10 cellular contexts compared by ENCODE assay signal in genomic region chr15:74821091-74821789, GRCh38. TPM values are rescaled to one million over a fixed set of nuclear protein-coding genes. Genes with fewer than 3 reads are reported as not detected.
A peak's percentile ranks its signal among the peaks of the same experiment; 100 is the strongest.
DNase-seq lines count a peak whose midpoint lies in the region; ATAC-seq and TF ChIP-seq lines count a peak whose summit lies in the region.
"Had no signal": no experiment of that assay in that cellular context is flagged by ENCODE, and none has a peak within 500 bp of the region (broad histone marks: within the 10 kb centered on the region; RNA-seq: fewer than 3 reads in every experiment).

No MANE protein-coding gene starts in this region.

- peaks cover 25% of the 10 kb centered on the region for H3K27me3 Mint-ChIP-seq in endodermal cell (ENCODE audit: insufficient read depth)

- H3K4me3 Mint-ChIP-seq in endodermal cell = no peak overlapping the region

- H3K27ac ChIP-seq in Karpas-422 (ENCODE audit: low read length) (peak overlapping the region; percentile 99), endodermal cell (ENCODE audit: low read depth, low read length) (peak overlapping the region; percentile 80)
- H3K27ac ChIP-seq: Peyer's patch had no signal

- no peaks in the 10 kb centered on the region for H3K9me3 Mint-ChIP-seq in endodermal cell

- ATAC-seq in GM18498 (IDR thresholded peaks at IDR 0.05; ENCODE audit: unreplicated experiment) (peak; percentile 82), GM21381 (IDR thresholded peaks at IDR 0.05; ENCODE audit: unreplicated experiment) (peak; percentile 57)
- ATAC-seq: HCT116 had no signal

- H3K4me1 ChIP-seq in Karpas-422 (ENCODE audit: low read length) (peaks cover 76% of the 10 kb centered on the region), endodermal cell (ENCODE audit: control insufficient read depth, insufficient read depth, low read length) (peaks cover 9% of the 10 kb centered on the region)

- H3K79me2 ChIP-seq in Karpas-422 (ENCODE audit: low read length) = peaks cover 14% of the 10 kb centered on the region

- WGBS in endodermal cell (ENCODE audit: insufficient coverage in 1 of 2, insufficient read length in 1 of 2), 2 experiments = 48 to 49% methylated on average over 6 to 11 of the region's 11 CpGs

- H3K27ac Mint-ChIP-seq in endodermal cell = no peak overlapping the region

- H3K36me3 ChIP-seq in Karpas-422 (ENCODE audit: insufficient read depth, low read length) (no peaks in the 10 kb centered on the region), endodermal cell (ENCODE audit: control insufficient read depth, insufficient read depth, low read length) (no peaks in the 10 kb centered on the region)
- H3K36me3 ChIP-seq: Peyer's patch had no signal

- H3K4me3 ChIP-seq in Karpas-422 (ENCODE audit: low read length) = peak overlapping the region; percentile 77
- no peak overlapping the region for H3K4me3 ChIP-seq in endodermal cell (ENCODE audit: low read length)

- H3K9me3 ChIP-seq in Karpas-422 (ENCODE audit: low read length) (no peaks in the 10 kb centered on the region), endodermal cell (ENCODE audit: control insufficient read depth, low read length) (no peaks in the 10 kb centered on the region)
- H3K9me3 ChIP-seq: Peyer's patch had no signal

- no peaks in the 10 kb centered on the region for H3K36me3 Mint-ChIP-seq in endodermal cell (ENCODE audit: low read depth)

- no peak overlapping the region for H2AFZ ChIP-seq in Karpas-422 (ENCODE audit: low read length)

- DNase-seq in Karpas-422 (peak; percentile 98), endodermal cell (peak; percentile 65), mesenteric fat pad (ENCODE audit: low spot score) (no peak), HT-29 (ENCODE audit: low spot score) (no peak), islet precursor cell (no peak)
- no peak for DNase-seq in stimulated activated CD4-positive, alpha-beta T cell treated with anti-CD3 and anti-CD28 coated beads, Interleukin-4, amount 100 ng/mL, for 4 hours

- H3K9ac ChIP-seq in Karpas-422 (ENCODE audit: low read length) (peak overlapping the region; percentile 97), endodermal cell (ENCODE audit: extremely low read depth, low read length, poor library complexity, severe bottlenecking) (no peak overlapping the region)

- H3K27me3 ChIP-seq in Karpas-422 (ENCODE audit: low read length) (no peaks in the 10 kb centered on the region), endodermal cell (ENCODE audit: control insufficient read depth, insufficient read depth, low read length, poor library complexity, severe bottlenecking) (peaks cover 31% of the 10 kb centered on the region)
- H3K27me3 ChIP-seq: Peyer's patch had no signal

- no peaks in the 10 kb centered on the region; the same call in 1 of the 2 replicates for H4K20me1 ChIP-seq in Karpas-422 (ENCODE audit: insufficient read depth, low read depth, low read length)

- no peaks in the 10 kb centered on the region for H3K9me2 ChIP-seq in Karpas-422 (replicated peaks; ENCODE audit: insufficient read depth, low read length)

- TF ChIP-seq CTCF in endodermal cell (conservative IDR thresholded peaks at IDR 0.05) = no peak

- peak overlapping the region; percentile 96 for H3K4me2 ChIP-seq in Karpas-422 (ENCODE audit: low read depth, low read length, poor library complexity, severe bottlenecking)

- peaks cover 7% of the 10 kb centered on the region for H3K4me1 Mint-ChIP-seq in endodermal cell

RNA-seq across cellular contexts. Expression of gene CPLX3, which starts 5.2 kb away (rescaled TPM):
- 5.2 and 7.3 TPM in 2 replicates for total RNA-seq in Karpas-422 (2014; rRNA removed; shearing (Covaris generic); ENCODE audit: low replicate concordance)
- total RNA-seq in endodermal cell = not detected
- 0.25 TPM for polyA plus RNA-seq in endodermal cell (2013, experiment 1 of 2)
- 0.17 TPM for polyA plus RNA-seq in endodermal cell (2013, experiment 2 of 2)
- total RNA-seq in mesenteric fat pad = not detected
- 0.13 and 0.25 TPM in 2 replicates for total RNA-seq in HT-29 (2014; rRNA removed; shearing (Covaris generic))
- total RNA-seq: Peyer's patch had no signal

RNA-seq across cellular contexts. Expression of gene LMAN1L, which starts 8.6 kb away (rescaled TPM):
- 3.3 and 4.3 TPM in 2 replicates for total RNA-seq in Karpas-422 (2014; rRNA removed; shearing (Covaris generic); ENCODE audit: low replicate concordance)
- total RNA-seq in endodermal cell = not detected
- not detected for polyA plus RNA-seq in endodermal cell (2013, experiment 1 of 2)
- polyA plus RNA-seq in endodermal cell (2013, experiment 2 of 2) = not detected
- not detected for total RNA-seq in mesenteric fat pad
- total RNA-seq in HT-29 (2014; rRNA removed; shearing (Covaris generic)) = not detected in 2 replicates
- total RNA-seq: Peyer's patch had no signal

RNA-seq across cellular contexts. Expression of gene ULK3, which starts 21.7 kb away (rescaled TPM):
- total RNA-seq in Karpas-422 (2014; rRNA removed; shearing (Covaris generic); ENCODE audit: low replicate concordance) = 87.3 and 89.6 TPM in 2 replicates
- total RNA-seq in endodermal cell = 10 to 100 TPM; 33.9 to 36.2 TPM
- 49.9 TPM for polyA plus RNA-seq in endodermal cell (2013, experiment 1 of 2)
- polyA plus RNA-seq in endodermal cell (2013, experiment 2 of 2) = 32.5 TPM
- total RNA-seq in mesenteric fat pad = 31.5 TPM
- 96.4 and 97.0 TPM in 2 replicates for total RNA-seq in HT-29 (2014; rRNA removed; shearing (Covaris generic))

RNA-seq across cellular contexts. Expression of gene CSK, which starts 39.4 kb away (rescaled TPM):
- 172 and 306 TPM in 2 replicates for total RNA-seq in Karpas-422 (2014; rRNA removed; shearing (Covaris generic); ENCODE audit: low replicate concordance)
- total RNA-seq in endodermal cell = 10 to 100 TPM; 64.3 to 68.5 TPM
- 47.2 TPM for polyA plus RNA-seq in endodermal cell (2013, experiment 1 of 2)
- 45.1 TPM for polyA plus RNA-seq in endodermal cell (2013, experiment 2 of 2)
- total RNA-seq in mesenteric fat pad = 46.9 TPM
- total RNA-seq in HT-29 (2014; rRNA removed; shearing (Covaris generic)) = 54.7 and 60.2 TPM in 2 replicates

RNA-seq across cellular contexts. Expression of gene SCAMP2, which starts 51.9 kb away (rescaled TPM):
- total RNA-seq in Karpas-422 (2014; rRNA removed; shearing (Covaris generic); ENCODE audit: low replicate concordance) = 37.1 and 54.9 TPM in 2 replicates
- total RNA-seq in endodermal cell = 10 to 100 TPM; 47.5 to 50.9 TPM
- polyA plus RNA-seq in endodermal cell (2013, experiment 1 of 2) = 33.0 TPM
- polyA plus RNA-seq in endodermal cell (2013, experiment 2 of 2) = 32.1 TPM
- 108 TPM for total RNA-seq in mesenteric fat pad
- 45.6 and 57.4 TPM in 2 replicates for total RNA-seq in HT-29 (2014; rRNA removed; shearing (Covaris generic))

Comparison
In these comparisons a context has a peak if more than half of its experiments do, and no peak if none do; other contexts are left out.
1. DNase-seq: peak in Karpas-422 (single experiment) and endodermal cell (single experiment); none in stimulated activated CD4-positive, alpha-beta T cell treated with anti-CD3 and anti-CD28 coated beads, Interleukin-4, amount 100 ng/mL, for 4 hours (0 of 2), mesenteric fat pad (single experiment), HT-29 (single experiment) and islet precursor cell (single experiment).